ENCODE assay signal across 1 cellular context in genomic region chr10:100562008-100562672, GRCh38.
TF ChIP-seq lines count a peak whose summit lies in the region.

No MANE protein-coding gene starts in this region.

TF ChIP-seq in HepG2, 621 proteins besides CTCF, POLR2A, EP300 and RAD21 (continued from another document and continues in another):
- no peak for TF ChIP-seq ATRX (CRISPR knock-in tag; IDR thresholded peaks at IDR 0.05; ENCODE audit: borderline replicate concordance)
- no peak for TF ChIP-seq ZKSCAN8 (CRISPR knock-in tag; IDR thresholded peaks at IDR 0.05; ENCODE audit: borderline replicate concordance)
- TF ChIP-seq CCDC6 (CRISPR knock-in tag; IDR thresholded peaks at IDR 0.05) = no peak
- no peak for TF ChIP-seq ZNF891 (CRISPR knock-in tag; IDR thresholded peaks at IDR 0.05)
- no peak for TF ChIP-seq YEATS4 (CRISPR knock-in tag; IDR thresholded peaks at IDR 0.05; ENCODE audit: borderline replicate concordance)
- TF ChIP-seq SNAI1 (CRISPR knock-in tag; IDR thresholded peaks at IDR 0.05; ENCODE audit: borderline replicate concordance) = no peak
- no peak for TF ChIP-seq ZNF383 (CRISPR knock-in tag; IDR thresholded peaks at IDR 0.05; ENCODE audit: borderline replicate concordance)
- TF ChIP-seq ZNF282 (IDR thresholded peaks at IDR 0.05; ENCODE audit: partially characterized antibody) = no peak
- no peak for TF ChIP-seq ZNF296 (CRISPR knock-in tag; conservative IDR thresholded peaks at IDR 0.05)
- peak; percentile 47; the same call in 1 of the 2 replicates for TF ChIP-seq THAP11 (CRISPR knock-in tag; IDR thresholded peaks at IDR 0.05)
- no peak for TF ChIP-seq FOXK2 (IDR thresholded peaks at IDR 0.05)
- no peak for TF ChIP-seq ZNF12 (CRISPR knock-in tag; IDR thresholded peaks at IDR 0.05)
- no peak for TF ChIP-seq ZNF30 (CRISPR knock-in tag; IDR thresholded peaks at IDR 0.05)
- 0 out of 2 replicates have a peak, but pooled peaks have one; percentile 42 for TF ChIP-seq TRAFD1 (CRISPR knock-in tag; IDR thresholded peaks at IDR 0.05; ENCODE audit: borderline replicate concordance)
- TF ChIP-seq NFIC (IDR thresholded peaks at IDR 0.05; ENCODE audit: low read length) = no peak
- no peak for TF ChIP-seq MAFK (conservative IDR thresholded peaks at IDR 0.05 in 1 of 2, IDR thresholded peaks at IDR 0.05 in 1 of 2; ENCODE audit: low read length in 2 of 2)
- peak; percentile 60; the same call in 1 of the 2 replicates for TF ChIP-seq KDM5B (CRISPR knock-in tag; IDR thresholded peaks at IDR 0.05; ENCODE audit: borderline replicate concordance)
- TF ChIP-seq ZNF547 (CRISPR knock-in tag; IDR thresholded peaks at IDR 0.05) = 0 out of 2 replicates have a peak, but pooled peaks have one; percentile 19
- no peak for TF ChIP-seq ZC3H4 (CRISPR knock-in tag; IDR thresholded peaks at IDR 0.05; ENCODE audit: borderline replicate concordance)
- no peak for TF ChIP-seq ZBTB43 (CRISPR knock-in tag; conservative IDR thresholded peaks at IDR 0.05)
- no peak for TF ChIP-seq RBAK (CRISPR knock-in tag; IDR thresholded peaks at IDR 0.05)
- no peak for TF ChIP-seq HDAC1 (CRISPR knock-in tag; IDR thresholded peaks at IDR 0.05)
- TF ChIP-seq MAX (IDR thresholded peaks at IDR 0.05) = peak; percentile 55
- no peak for TF ChIP-seq ZNF773 (CRISPR knock-in tag; IDR thresholded peaks at IDR 0.05; ENCODE audit: borderline replicate concordance)
- TF ChIP-seq HNF4G (IDR thresholded peaks at IDR 0.05; ENCODE audit: borderline replicate concordance, low read depth, low read length) = no peak
- 0 out of 2 replicates have a peak, but pooled peaks have one; percentile 29 for TF ChIP-seq HNF4G (CRISPR knock-in tag; IDR thresholded peaks at IDR 0.05; ENCODE audit: borderline replicate concordance, low read depth)
- no peak for TF ChIP-seq ATF7-NPFF (CRISPR knock-in tag; IDR thresholded peaks at IDR 0.05; ENCODE audit: low read depth)
- no peak for TF ChIP-seq MLLT10 (CRISPR knock-in tag; IDR thresholded peaks at IDR 0.05)
- no peak for TF ChIP-seq STAT6 (CRISPR knock-in tag; IDR thresholded peaks at IDR 0.05; ENCODE audit: borderline replicate concordance)
- TF ChIP-seq FOXA3 (CRISPR knock-in tag; IDR thresholded peaks at IDR 0.05) = peak; percentile 21; the same call in 1 of the 2 replicates
- no peak for TF ChIP-seq NFIB (CRISPR knock-in tag; IDR thresholded peaks at IDR 0.05; ENCODE audit: borderline replicate concordance)
- TF ChIP-seq BATF2 (CRISPR knock-in tag; IDR thresholded peaks at IDR 0.05) = no peak
- TF ChIP-seq GFI1 (CRISPR knock-in tag; IDR thresholded peaks at IDR 0.05; ENCODE audit: borderline replicate concordance) = no peak
- TF ChIP-seq ZNF687 (CRISPR knock-in tag; IDR thresholded peaks at IDR 0.05) = peak; percentile 72
- no peak for TF ChIP-seq NFE2L2 (IDR thresholded peaks at IDR 0.05; ENCODE audit: low read length)
- TF ChIP-seq ZNF260 (CRISPR knock-in tag; IDR thresholded peaks at IDR 0.05; ENCODE audit: borderline replicate concordance, low read depth) = 0 out of 2 replicates have a peak, but pooled peaks have one; percentile 24
- TF ChIP-seq ZFP62 (CRISPR knock-in tag; IDR thresholded peaks at IDR 0.05) = no peak
- TF ChIP-seq ARNT2 (CRISPR knock-in tag; IDR thresholded peaks at IDR 0.05; ENCODE audit: low read depth) = no peak
- TF ChIP-seq NR2C2 (CRISPR knock-in tag; IDR thresholded peaks at IDR 0.05; ENCODE audit: borderline replicate concordance) = peak; percentile 20; the same call in 1 of the 2 replicates
- no peak for TF ChIP-seq MTA1 (CRISPR knock-in tag; IDR thresholded peaks at IDR 0.05; ENCODE audit: borderline replicate concordance)
- no peak for TF ChIP-seq MED13 (CRISPR knock-in tag; IDR thresholded peaks at IDR 0.05)
- no peak for TF ChIP-seq TEF (CRISPR knock-in tag; IDR thresholded peaks at IDR 0.05)
- no peak for TF ChIP-seq ZSCAN31 (CRISPR knock-in tag; IDR thresholded peaks at IDR 0.05; ENCODE audit: low read depth)
- TF ChIP-seq ZNF770 (CRISPR knock-in tag; IDR thresholded peaks at IDR 0.05) = no peak
- TF ChIP-seq JUND (CRISPR knock-in tag; IDR thresholded peaks at IDR 0.05) = no peak
- TF ChIP-seq ZNF121 (CRISPR knock-in tag; IDR thresholded peaks at IDR 0.05) = no peak
- TF ChIP-seq CHD4 (IDR thresholded peaks at IDR 0.05; ENCODE audit: borderline replicate concordance, low read length) = no peak
- no peak for TF ChIP-seq AHDC1 (CRISPR knock-in tag; IDR thresholded peaks at IDR 0.05; ENCODE audit: borderline replicate concordance)
- no peak for TF ChIP-seq ZFY (CRISPR knock-in tag; IDR thresholded peaks at IDR 0.05)
- no peak for TF ChIP-seq DNMT1 (CRISPR knock-in tag; IDR thresholded peaks at IDR 0.05)
